In the genomic region with DNA sequence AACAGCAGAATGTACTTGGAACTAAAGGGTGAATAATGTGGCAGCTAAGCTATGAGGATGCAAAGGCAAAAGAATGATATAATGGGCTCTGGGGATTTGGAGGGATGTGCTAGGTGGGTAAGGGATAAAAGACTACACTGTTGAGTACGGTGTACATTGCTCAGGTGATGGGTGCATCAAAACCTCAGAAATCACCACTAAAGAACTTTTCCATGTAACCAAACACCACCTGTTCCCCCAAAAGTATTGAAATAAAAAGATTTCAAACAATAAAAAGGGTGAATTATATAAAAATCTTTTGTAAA, we compare ENCODE assay signal across 2 cellular contexts.
TF ChIP-seq lines count a peak whose summit lies in the region.

No MANE protein-coding gene starts in this region.

TF ChIP-seq in SK-N-SH, 30 proteins besides CTCF, POLR2A, EP300 and RAD21:
- TF ChIP-seq RFX5 (IDR thresholded peaks at IDR 0.05; ENCODE audit: low read length) = no peak
- no peak for TF ChIP-seq RXRA (IDR thresholded peaks at IDR 0.05; ENCODE audit: borderline replicate concordance, low read depth)

TF ChIP-seq in SK-N-SH treated with all-trans-retinoic acid at 6 μM for 48 hours, 23 proteins besides CTCF, POLR2A, EP300 and RAD21:
- no peak for TF ChIP-seq ZNF8 (CRISPR knock-in tag; IDR thresholded peaks at IDR 0.05)
- no peak for TF ChIP-seq TSHZ2 (CRISPR knock-in tag; IDR thresholded peaks at IDR 0.05)
- no peak for TF ChIP-seq TCF4 (CRISPR knock-in tag; IDR thresholded peaks at IDR 0.05; ENCODE audit: borderline replicate concordance)
- no peak for TF ChIP-seq ZC3H10 (CRISPR knock-in tag; IDR thresholded peaks at IDR 0.05)
- TF ChIP-seq BACH2 (CRISPR knock-in tag; IDR thresholded peaks at IDR 0.05; ENCODE audit: borderline replicate concordance) = no peak
- no peak for TF ChIP-seq CSRNP3 (CRISPR knock-in tag; IDR thresholded peaks at IDR 0.05)
- TF ChIP-seq ZFP30 (CRISPR knock-in tag; IDR thresholded peaks at IDR 0.05) = no peak
- no peak for TF ChIP-seq OSR1 (CRISPR knock-in tag; IDR thresholded peaks at IDR 0.05)
- TF ChIP-seq, protein P1, sequence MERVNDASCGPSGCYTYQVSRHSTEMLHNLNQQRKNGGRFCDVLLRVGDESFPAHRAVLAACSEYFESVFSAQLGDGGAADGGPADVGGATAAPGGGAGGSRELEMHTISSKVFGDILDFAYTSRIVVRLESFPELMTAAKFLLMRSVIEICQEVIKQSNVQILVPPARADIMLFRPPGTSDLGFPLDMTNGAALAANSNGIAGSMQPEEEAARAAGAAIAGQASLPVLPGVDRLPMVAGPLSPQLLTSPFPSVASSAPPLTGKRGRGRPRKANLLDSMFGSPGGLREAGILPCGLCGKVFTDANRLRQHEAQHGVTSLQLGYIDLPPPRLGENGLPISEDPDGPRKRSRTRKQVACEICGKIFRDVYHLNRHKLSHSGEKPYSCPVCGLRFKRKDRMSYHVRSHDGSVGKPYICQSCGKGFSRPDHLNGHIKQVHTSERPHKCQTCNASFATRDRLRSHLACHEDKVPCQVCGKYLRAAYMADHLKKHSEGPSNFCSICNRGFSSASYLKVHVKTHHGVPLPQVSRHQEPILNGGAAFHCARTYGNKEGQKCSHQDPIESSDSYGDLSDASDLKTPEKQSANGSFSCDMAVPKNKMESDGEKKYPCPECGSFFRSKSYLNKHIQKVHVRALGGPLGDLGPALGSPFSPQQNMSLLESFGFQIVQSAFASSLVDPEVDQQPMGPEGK (CRISPR knock-in tag; IDR thresholded peaks at IDR 0.05; ENCODE audit: borderline replicate concordance) = no peak
TF ChIP-seq in SK-N-SH treated with all-trans-retinoic acid at 6 μM for 48 hours: peak in this region for 0.
